25 cellular contexts compared by ENCODE assay signal in the genomic region with DNA sequence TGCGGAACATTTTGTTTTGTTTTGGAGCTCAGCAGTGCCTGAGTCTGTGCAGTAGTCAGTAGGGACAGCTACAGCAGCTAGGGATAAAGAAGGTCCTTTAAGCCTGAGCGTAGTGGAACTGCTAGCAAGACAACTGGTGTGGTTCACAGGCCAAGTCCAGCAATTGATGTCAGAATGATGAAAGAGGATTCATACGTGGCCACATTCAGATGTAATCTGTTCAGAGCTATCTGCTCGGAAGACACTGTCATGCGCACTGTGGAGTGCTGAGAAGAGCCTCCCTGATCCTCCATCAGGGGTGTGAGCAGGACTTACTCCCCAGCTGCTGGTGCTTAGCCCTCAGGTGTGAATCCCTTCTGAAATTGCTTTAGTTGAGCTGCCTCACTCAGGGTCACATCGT.
"Had no signal": no experiment of that assay in that cellular context is flagged by ENCODE, and none has a peak within 500 bp of the region (broad histone marks: within the 10 kb centered on the region; RNA-seq: fewer than 3 reads in every experiment).

No MANE protein-coding gene starts in this region.

- FAIRE-seq: astrocyte, colon, endothelial cell of umbilical vein had no signal

- H3K27ac Mint-ChIP-seq: activated CD4-positive, alpha-beta T cell treated with anti-CD3 and anti-CD28 coated beads for 36 hours; activated T-cell treated with anti-CD3 and anti-CD28 coated beads, Interleukin-2, amount 50 U/mL, for 24 hours; activated T-helper 17 cell treated with anti-CD3 and anti-CD28 coated beads, Interleukin-2, amount 50 U/mL, for 72 hours; effector memory CD8-positive, alpha-beta T cell; T-helper 1 cell treated with Interleukin-12 subunit alpha and Interleukin-12 subunit beta and Interleukin-4 antibody, amounts not matched to agents 30 μg/mL and 1 μg/mL, for 36 hours; WTC11 had no signal

- H3K9me3 Mint-ChIP-seq: activated T-cell treated with anti-CD3 and anti-CD28 coated beads, Interleukin-2, amount 50 U/mL, for 24 hours; activated T-helper 17 cell treated with anti-CD3 and anti-CD28 coated beads, Interleukin-2, amount 50 U/mL, for 72 hours; central memory CD8-positive, alpha-beta T cell; effector memory CD8-positive, alpha-beta T cell; T-helper 1 cell treated with Interleukin-12 subunit alpha and Interleukin-12 subunit beta and Interleukin-4 antibody, amounts not matched to agents 30 μg/mL and 1 μg/mL, for 36 hours; WTC11 had no signal

- DNase-seq: activated CD4-positive, alpha-beta T cell treated with anti-CD3 and anti-CD28 coated beads for 36 hours; activated CD4-positive, alpha-beta T cell treated with anti-CD3 and anti-CD28 coated beads, Interleukin-2, amount 50 U/mL, for 4 hours; activated CD8-positive, alpha-beta memory T cell treated with anti-CD3 and anti-CD28 coated beads for 24 hours; activated CD8-positive, alpha-beta memory T cell treated with anti-CD3 and anti-CD28 coated beads, Interleukin-2, amount 50 U/mL, for 4 hours; activated naive CD8-positive, alpha-beta T cell treated with anti-CD3 and anti-CD28 coated beads for 36 hours; activated T-cell treated with anti-CD3 and anti-CD28 coated beads, Interleukin-2, amount 50 U/mL, for 24 hours; dorsolateral prefrontal cortex; effector memory CD8-positive, alpha-beta T cell; gastrocnemius medialis; hypothalamus; occipital lobe; stimulated activated CD4-positive, alpha-beta T cell treated with anti-CD3 and anti-CD28 coated beads, Interleukin-4, amount 100 ng/mL, for 1 hour; stimulated activated naive CD8-positive, alpha-beta T cell treated with anti-CD3 and anti-CD28 coated beads, Interleukin-15, Interleukin-2, amounts not matched to agents 100 U/mL and 50 U/mL, for 24 hours; T1000; upper lobe of left lung had no signal

- H3K4me1 Mint-ChIP-seq: central memory CD8-positive, alpha-beta T cell; WTC11 had no signal

- H3K4me3 Mint-ChIP-seq: activated CD4-positive, alpha-beta T cell treated with anti-CD3 and anti-CD28 coated beads for 36 hours; activated naive CD8-positive, alpha-beta T cell treated with anti-CD3 and anti-CD28 coated beads for 36 hours; activated T-cell treated with anti-CD3 and anti-CD28 coated beads, Interleukin-2, amount 50 U/mL, for 24 hours; activated T-helper 17 cell treated with anti-CD3 and anti-CD28 coated beads, Interleukin-2, amount 50 U/mL, for 72 hours; central memory CD8-positive, alpha-beta T cell; effector memory CD8-positive, alpha-beta T cell; neural crest cell; T-helper 1 cell treated with Interleukin-12 subunit alpha and Interleukin-12 subunit beta and Interleukin-4 antibody, amounts not matched to agents 30 μg/mL and 1 μg/mL, for 36 hours; WTC11 had no signal

- ATAC-seq: activated CD4-positive, alpha-beta T cell treated with anti-CD3 and anti-CD28 coated beads for 36 hours; activated T-helper 17 cell treated with anti-CD3 and anti-CD28 coated beads, Interleukin-2, amount 50 U/mL, for 72 hours; effector memory CD8-positive, alpha-beta T cell; esophagus mucosa; gastrocnemius medialis; sciatic nerve; stimulated activated naive CD8-positive, alpha-beta T cell treated with anti-CD3 and anti-CD28 coated beads, Interleukin-15, Interleukin-2, amounts not matched to agents 100 U/mL and 50 U/mL, for 24 hours had no signal

- H3K4me3 ChIP-seq: dorsolateral prefrontal cortex, gastrocnemius medialis, upper lobe of left lung had no signal

- H3K27me3 Mint-ChIP-seq: activated CD4-positive, alpha-beta T cell treated with anti-CD3 and anti-CD28 coated beads for 36 hours; activated naive CD8-positive, alpha-beta T cell treated with anti-CD3 and anti-CD28 coated beads for 36 hours; central memory CD8-positive, alpha-beta T cell had no signal

- H3K4me1 ChIP-seq: gastrocnemius medialis, upper lobe of left lung had no signal

- H3K9me3 ChIP-seq: gastrocnemius medialis, upper lobe of left lung had no signal

- H3K27me3 ChIP-seq: dorsolateral prefrontal cortex, gastrocnemius medialis, upper lobe of left lung had no signal

- H3K36me3 Mint-ChIP-seq: WTC11 had no signal

- H3K27ac ChIP-seq: dorsolateral prefrontal cortex, gastrocnemius medialis, upper lobe of left lung had no signal

- H3K36me3 ChIP-seq: gastrocnemius medialis, upper lobe of left lung had no signal
